In genomic region chr2:233165895-233166661, GRCh38 we compare ENCODE assay signal across 8 cellular contexts.
DNase-seq lines count a peak whose midpoint lies in the region; ATAC-seq, FAIRE-seq and TF ChIP-seq lines count a peak whose summit lies in the region.

No MANE protein-coding gene starts in this region.

- H3K79me2 ChIP-seq in H1 (ENCODE audit: control insufficient read depth in 1 of 2, insufficient read depth in 2 of 2, low read length in 2 of 2) (no peaks in the 10 kb centered on the region), H9 (ENCODE audit: insufficient read depth, low read length) (no peaks in the 10 kb centered on the region)

- H4K8ac ChIP-seq in H1 (ENCODE audit: extremely low read depth, insufficient read depth, low read length) (no peak overlapping the region), H9 (replicated peaks; ENCODE audit: insufficient read length, low read depth, low read length) (no peak overlapping the region)

- no peaks in the 10 kb centered on the region for H3K9me3 ChIP-seq in Peyer's patch
- H3K9me3 ChIP-seq in H1 (ENCODE audit: insufficient read depth in 2 of 2, low read depth in 1 of 2, low read length in 1 of 2), result no peaks in the 10 kb centered on the region
- no peaks in the 10 kb centered on the region for H3K9me3 ChIP-seq in H9 (ENCODE audit: control insufficient read depth, low read depth, low read length)

- H2AK5ac ChIP-seq in H1 (ENCODE audit: low read depth, low read length), result no peak overlapping the region
- H2AK5ac ChIP-seq in H9 (ENCODE audit: insufficient read length, low read length), result no peak overlapping the region

- H2AFZ ChIP-seq in H1 (ENCODE audit: low read length) (no peak overlapping the region), H9 (ENCODE audit: low read length) (no peak overlapping the region)

- TF ChIP-seq CTCF in Peyer's patch (IDR thresholded peaks at IDR 0.05) (no peak), H1 (IDR thresholded peaks at IDR 0.05; ENCODE audit: control extremely low read depth in 1 of 3, insufficient read depth in 1 of 3, low read depth in 1 of 3, low read length in 3 of 3) (no peak), H9 (conservative IDR thresholded peaks at IDR 0.05) (no peak)

- H4K5ac ChIP-seq in H1 (ENCODE audit: insufficient read length, low read depth, low read length), result no peak overlapping the region
- no peak overlapping the region for H4K5ac ChIP-seq in H9 (ENCODE audit: insufficient read length, low read depth, low read length)

- H3K4me2 ChIP-seq in H1 (ENCODE audit: insufficient read depth in 1 of 2, low read depth in 2 of 2, low read length in 2 of 2), result no peak overlapping the region
- no peak overlapping the region for H3K4me2 ChIP-seq in H9 (ENCODE audit: insufficient read depth, insufficient read length, low read length)

- no peak for FAIRE-seq in H1 (lab: Jason Lieb, UNC)

- peak overlapping the region in 1 of 3 experiments; percentile 78; a peak in 1 of 7 replicates for H3K27ac Mint-ChIP-seq in H9

- peak overlapping the region in 3 of 4 donors; percentile 14 to 38 (median 31) for H3K27ac ChIP-seq in Peyer's patch
- H3K27ac ChIP-seq in H1 (ENCODE audit: low read depth, low read length), result no peak overlapping the region; the same call in 1 of the 2 replicates
- no peak overlapping the region for H3K27ac ChIP-seq in H9 (ENCODE audit: insufficient read length, low read depth, low read length)

- H3K23me2 ChIP-seq in H1 (ENCODE audit: low read depth, low read length), result no peaks in the 10 kb centered on the region
- no peaks in the 10 kb centered on the region for H3K23me2 ChIP-seq in H9 (ENCODE audit: insufficient read length, low read depth, low read length, poor library complexity, severe bottlenecking)

- H2BK5ac ChIP-seq in H1 (ENCODE audit: low read depth, low read length), result no peak overlapping the region
- no peak overlapping the region for H2BK5ac ChIP-seq in H9 (ENCODE audit: insufficient read length, low read length)

- no peaks in the 10 kb centered on the region; the same call in 1 of the 2 replicates for H3K79me1 ChIP-seq in H1 (ENCODE audit: low read depth, low read length)
- H3K79me1 ChIP-seq in H9 (ENCODE audit: insufficient read depth, low read depth, low read length, poor library complexity, severe bottlenecking), result no peaks in the 10 kb centered on the region

- H3K4me1 Mint-ChIP-seq in H9, result peaks cover 14 to 26% of the 10 kb centered on the region in 2 experiments

- POLR2A ChIA-PET in H1 (lab: Charles Lee; ENCODE audit: partially characterized antibody), result interaction anchor here (1.4 kb wide), 1 partner anchor 13 kb away, joined by 3 read pairs; no protein-coding TSS in a partner anchor

- H3K27me3 Mint-ChIP-seq in H9 (ENCODE audit: low read depth), result no peaks in the 10 kb centered on the region

- CTCF ChIA-PET in H1 (lab: Charles Lee; ENCODE audit: partially characterized antibody), result interaction anchor here (0.7 kb wide), 1 partner anchor 188 kb away, joined by 3 read pairs; no protein-coding TSS in a partner anchor

- H2BK12ac ChIP-seq in H1 (ENCODE audit: low read depth, low read length) (0 out of 2 replicates have a peak overlapping the region, but pooled peaks have one; percentile 23), H9 (ENCODE audit: insufficient read length, low read depth, low read length) (no peak overlapping the region)

- no peak overlapping the region for H3K56ac ChIP-seq in H1 (replicated peaks; ENCODE audit: insufficient read length, low read depth, low read length)
- no peak overlapping the region for H3K56ac ChIP-seq in H9 (ENCODE audit: insufficient read length, low read depth, low read length)

- H3K4me3 ChIP-seq in Peyer's patch, result no peak overlapping the region
- H3K4me3 ChIP-seq in H1 (ENCODE audit: extremely low read depth in 1 of 4, insufficient read depth in 2 of 4, low read depth in 3 of 4, low read length in 4 of 4), result no peak overlapping the region

- no peak overlapping the region for H3K4me3 Mint-ChIP-seq in H9

- H3K36me3 Mint-ChIP-seq in H9 (ENCODE audit: insufficient read depth in 1 of 3, low read depth in 3 of 3), result peaks cover 0 to 40% (median 11%) of the 10 kb centered on the region in 3 experiments; a peak in 5 of 7 replicates

- WGBS in H1 (ENCODE audit: extremely low coverage in 1 of 2, insufficient coverage in 1 of 2, insufficient read length in 1 of 2, insufficient replicate concordance in 2 of 2, low coverage in 1 of 2, low lambda C conversion rate in 2 of 2, missing lambda C conversion rate in 1 of 2), 2 experiments, result 87% methylated on average over 16 of the region's 19 CpGs; no CpG with 5 or more reads in 1 of the 2 experiments
- no CpG with 5 or more reads among the region's 19 CpGs for WGBS in H9 (ENCODE audit: extremely low coverage, insufficient read length, low lambda C conversion rate)

- no peaks in the 10 kb centered on the region for H3K27me3 ChIP-seq in Peyer's patch
- no peaks in the 10 kb centered on the region for H3K27me3 ChIP-seq in H1 (replicated peaks in 1 of 4; ENCODE audit: control insufficient read depth in 3 of 4, extremely low read depth in 1 of 4, insufficient read depth in 3 of 4, low read length in 3 of 4)
- H3K27me3 ChIP-seq in H9 (ENCODE audit: insufficient read depth, low read length), result no peaks in the 10 kb centered on the region

- no peaks in the 10 kb centered on the region for H4K20me1 ChIP-seq in H1 (replicated peaks in 1 of 2; ENCODE audit: control insufficient read depth in 1 of 2, insufficient read depth in 2 of 2, low read length in 2 of 2)
- no peaks in the 10 kb centered on the region for H4K20me1 ChIP-seq in H9 (ENCODE audit: control insufficient read depth, insufficient read depth, insufficient read length)

- no peak overlapping the region for H2BK15ac ChIP-seq in H1 (ENCODE audit: low read length)
- no peak overlapping the region for H2BK15ac ChIP-seq in H9 (ENCODE audit: low read depth, low read length)

- no peak overlapping the region for H3K14ac ChIP-seq in H1 (ENCODE audit: insufficient read length)
- no peak overlapping the region; the same call in 1 of the 2 replicates for H3K14ac ChIP-seq in H9 (ENCODE audit: insufficient read depth, low read length)

- TF ChIP-seq EP300 in H1 (IDR thresholded peaks at IDR 0.05; ENCODE audit: borderline replicate concordance in 1 of 2, low read depth in 2 of 2, low read length in 2 of 2), result no peak

- peak in 2 of 3 donors; percentile 71 to 73 for DNase-seq in Peyer's patch
- no peak for DNase-seq in H1 (ENCODE audit: low read depth in 1 of 2, low spot score in 2 of 2)
- peak; percentile 90 for DNase-seq in posterior vena cava (ENCODE audit: low spot score)
- no peak for DNase-seq in H9
- DNase-seq in NCI-H2196 treated with DMSO at 0.1 percent for 48 hours (lab: John Stamatoyannopoulos, UW; ENCODE audit: unreplicated experiment), result no peak

- no peak overlapping the region for H3T11ph ChIP-seq in H9 (ENCODE audit: low read length)

- H3K23ac ChIP-seq in H1 (ENCODE audit: insufficient read length), result no peak overlapping the region
- H3K23ac ChIP-seq in H9 (ENCODE audit: insufficient read length, low read depth, low read length), result no peak overlapping the region

- H3K4me1 ChIP-seq in Peyer's patch, result peaks cover 0 to 7% (median 0%) of the 10 kb centered on the region in 4 donors
- peaks cover 0 to 10% (median 5%) of the 10 kb centered on the region in 4 experiments; a peak in 5 of 7 replicates for H3K4me1 ChIP-seq in H1 (replicated peaks in 1 of 4; ENCODE audit: control insufficient read depth in 3 of 4, insufficient read depth in 4 of 4, low read length in 3 of 4)
- peaks cover 3% of the 10 kb centered on the region; the same call in 1 of the 2 replicates for H3K4me1 ChIP-seq in H9 (ENCODE audit: insufficient read depth, low read length)

- TF ChIP-seq POLR2A in GM19193 (IDR thresholded peaks at IDR 0.05; ENCODE audit: extremely low read depth, insufficient read depth, insufficient read length), result peak; percentile 23
- TF ChIP-seq POLR2A in Peyer's patch (IDR thresholded peaks at IDR 0.05), result no peak
- no peak for TF ChIP-seq POLR2A in H1 (IDR thresholded peaks at IDR 0.05; ENCODE audit: control extremely low read depth in 1 of 2, low read depth in 2 of 2, low read length in 2 of 2)

- ATAC-seq in GM18861 (IDR thresholded peaks at IDR 0.05; ENCODE audit: unreplicated experiment) (no peak), HG03039 (IDR thresholded peaks at IDR 0.05; ENCODE audit: unreplicated experiment) (no peak)

- H3K9me3 Mint-ChIP-seq in H9, result no peaks in the 10 kb centered on the region

- H3K18ac ChIP-seq in H1 (ENCODE audit: extremely low read depth, low read length), result peak overlapping the region; percentile 38; the same call in 1 of the 2 replicates
- H3K18ac ChIP-seq in H9 (ENCODE audit: insufficient read length, low read depth, low read length), result no peak overlapping the region

- intact Hi-C loops in posterior vena cava (cut with DNase I), result no loop called here

- H3K9ac ChIP-seq in H1 (replicated peaks in 1 of 4; ENCODE audit: extremely low read depth in 1 of 4, low read depth in 3 of 4, low read length in 3 of 4), result no peak overlapping the region
- no peak overlapping the region for H3K9ac ChIP-seq in H9 (ENCODE audit: extremely low read depth, insufficient read length, low read length)

- H3K36me3 ChIP-seq in Peyer's patch (peaks cover 0 to 36% (median 0%) of the 10 kb centered on the region in 3 donors), H1 (ENCODE audit: control insufficient read depth in 2 of 4, insufficient read depth in 4 of 4, low read length in 3 of 4) (peaks cover 0 to 1% (median 0%) of the 10 kb centered on the region in 4 experiments; a peak in 3 of 8 replicates)

- H3K4ac ChIP-seq in H1 (replicated peaks; ENCODE audit: insufficient read length, low read depth, low read length) (no peak overlapping the region), H9 (ENCODE audit: low read depth, low read length) (no peak overlapping the region; the same call in 1 of the 2 replicates)

- no peak overlapping the region for H4K91ac ChIP-seq in H1 (replicated peaks; ENCODE audit: insufficient read length, low read length)
- no peak overlapping the region for H4K91ac ChIP-seq in H9 (ENCODE audit: insufficient read length, low read depth, low read length)

- H2BK120ac ChIP-seq in H1 (replicated peaks; ENCODE audit: low read depth, low read length) (no peak overlapping the region), H9 (ENCODE audit: low read depth, low read length, poor library complexity, severe bottlenecking) (no peak overlapping the region)

- no peak for TF ChIP-seq RAD21 in H1 (IDR thresholded peaks at IDR 0.05 in 1 of 2, conservative IDR thresholded peaks at IDR 0.05 in 1 of 2; ENCODE audit: low read depth in 2 of 2, low read length in 2 of 2)

- H2BK20ac ChIP-seq in H1 (ENCODE audit: low read length), result no peak overlapping the region
- no peak overlapping the region for H2BK20ac ChIP-seq in H9 (ENCODE audit: low read depth, low read length, poor library complexity, severe bottlenecking)

TF ChIP-seq in H1, 55 proteins besides CTCF, POLR2A, EP300 and RAD21:
- no peak for TF ChIP-seq TAF7 (optimal IDR thresholded peaks at IDR 0.05; ENCODE audit: borderline replicate concordance, low read depth, low read length)
- TF ChIP-seq CBX8 (IDR thresholded peaks at IDR 0.05; ENCODE audit: borderline replicate concordance, low read depth, low read length), result no peak
- TF ChIP-seq SRF (IDR thresholded peaks at IDR 0.05; ENCODE audit: low read depth, low read length), result no peak
- no peak for TF ChIP-seq SP2 (IDR thresholded peaks at IDR 0.05; ENCODE audit: low read length)

Comparison
In these comparisons a context has a peak if more than half of its experiments do, and no peak if none do; other contexts are left out.
1. DNase-seq: peak in Peyer's patch (2 of 3) and posterior vena cava (single experiment); none in H1 (0 of 2), H9 (single experiment) and NCI-H2196 treated with DMSO at 0.1 percent for 48 hours (single experiment).
2. H3K27ac ChIP-seq: peak in Peyer's patch (3 of 4); none in H1 (single experiment) and H9 (single experiment).